Comparison of ENCODE assay signal across 18 cellular contexts in genomic region chr12:15188136-15188535, GRCh38. TPM values are rescaled to one million over a fixed set of nuclear protein-coding genes. Genes with fewer than 3 reads are reported as not detected.
DNase-seq lines count a peak whose midpoint lies in the region; TF ChIP-seq lines count a peak whose summit lies in the region.
"Had no signal": no experiment of that assay in that cellular context is flagged by ENCODE, and none has a peak within 500 bp of the region (broad histone marks: within the 10 kb centered on the region; RNA-seq: fewer than 3 reads in every experiment).

No MANE protein-coding gene starts in this region.

- H3K36me3 ChIP-seq in WERI-Rb-1 (no peaks in the 10 kb centered on the region), rectal smooth muscle tissue (ENCODE audit: control insufficient read depth, insufficient read depth, low read length) (no peaks in the 10 kb centered on the region), uterus (no peaks in the 10 kb centered on the region)

- TF ChIP-seq POLR2A in uterus (IDR thresholded peaks at IDR 0.05): no peak

- TF ChIP-seq CTCF in WERI-Rb-1 (IDR thresholded peaks at IDR 0.05; ENCODE audit: low read depth, low read length) (no peak), uterus (IDR thresholded peaks at IDR 0.05) (no peak)

- no peak overlapping the region for H3K4me3 ChIP-seq in WERI-Rb-1 (ENCODE audit: low read depth, low read length)
- no peak overlapping the region for H3K4me3 ChIP-seq in rectal smooth muscle tissue (ENCODE audit: low read length)
- H3K4me3 ChIP-seq in uterus: no peak overlapping the region
- H3K4me3 ChIP-seq: GM12878, GM23338 had no signal

- no peaks in the 10 kb centered on the region for H3K27me3 ChIP-seq in WERI-Rb-1 (ENCODE audit: insufficient read depth, low read depth, severe bottlenecking)
- H3K27me3 ChIP-seq in rectal smooth muscle tissue (ENCODE audit: control insufficient read depth, insufficient read depth, low read length): no peaks in the 10 kb centered on the region
- no peaks in the 10 kb centered on the region for H3K27me3 ChIP-seq in uterus

- peak overlapping the region; percentile 95 for H3K27ac ChIP-seq in WERI-Rb-1
- H3K27ac ChIP-seq in rectal smooth muscle tissue (ENCODE audit: low read depth, low read length): peak overlapping the region; percentile 72
- peak overlapping the region; percentile 83 to 95 for H3K27ac ChIP-seq in uterus

- intact Hi-C loops in uterus (cut with DNase I; ENCODE audit: low total_unique reads): no loop called here

- no peak overlapping the region for H3K9ac ChIP-seq in rectal smooth muscle tissue (ENCODE audit: low read length)

- H3K9me3 ChIP-seq in WERI-Rb-1 (ENCODE audit: severe bottlenecking) (no peaks in the 10 kb centered on the region), uterus (no peaks in the 10 kb centered on the region)

- DNase-seq in WERI-Rb-1 (no peak), kidney glomerular epithelial cell (lab: John Stamatoyannopoulos, UW) (peak; percentile 78), uterus (no peak), HK-2 (ENCODE audit: unreplicated experiment) (no peak)
- no peak for DNase-seq in stimulated activated naive CD4-positive, alpha-beta T cell (lab: John Stamatoyannopoulos, UW)
- no peak for DNase-seq in stimulated activated CD8-positive, alpha-beta memory T cell treated with anti-CD3 and anti-CD28 coated beads, Interleukin-4, amount 100 ng/mL, for 48 hours
- DNase-seq: ACHN; C1 segment of cervical spinal cord; CD4-positive, alpha-beta T cell; DMS79; H7 had no signal

- peaks cover 30% of the 10 kb centered on the region for H3K4me1 ChIP-seq in rectal smooth muscle tissue (ENCODE audit: control insufficient read depth, insufficient read depth, low read length)
- peaks cover 9 to 25% of the 10 kb centered on the region in 2 donors for H3K4me1 ChIP-seq in uterus

RNA-seq across cellular contexts. Expression of gene RERG, which starts 33.1 kb away (rescaled TPM):
- 100 to 1,000 TPM in 3 of 4 donors, 10 to 100 TPM in 1; 61.6 to 236 (median 150) TPM for total RNA-seq in uterus
- total RNA-seq: A172; B cell; CD4-positive, alpha-beta T cell; G401; H7; HT-29 had no signal
